In the genomic region with DNA sequence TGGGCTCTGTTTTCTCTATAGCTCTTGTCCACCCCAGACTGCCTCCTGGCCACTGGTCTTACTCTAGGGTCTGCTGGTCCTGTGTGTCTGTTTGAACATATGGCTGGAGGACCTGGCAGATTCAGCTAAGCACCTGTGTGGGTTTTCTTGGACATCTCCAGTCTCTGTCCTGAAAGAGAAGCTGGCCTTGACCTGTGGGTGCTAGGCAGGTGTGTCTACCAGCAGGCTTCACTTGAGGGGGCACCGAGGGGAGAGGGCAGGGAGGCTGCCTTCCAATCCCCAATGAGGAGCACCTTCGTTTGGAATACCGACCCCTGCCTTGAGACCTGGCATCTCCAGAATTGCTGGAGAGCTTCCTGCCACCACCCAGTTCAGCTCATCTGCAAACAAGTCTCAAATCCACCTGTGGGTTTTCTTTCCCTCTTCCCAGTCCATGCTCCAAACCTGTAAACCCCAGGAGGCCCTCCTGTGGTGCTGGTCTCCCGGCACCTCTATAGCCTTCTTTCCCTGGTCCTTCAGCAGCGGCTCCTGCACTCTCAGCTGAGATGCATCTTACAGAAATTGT, we compare ENCODE assay signal across 23 cellular contexts. TPM values are rescaled to one million over a fixed set of nuclear protein-coding genes. Genes with fewer than 3 reads are reported as not detected.
A peak's percentile ranks its signal among the peaks of the same experiment; 100 is the strongest.
DNase-seq lines count a peak whose midpoint lies in the region; ATAC-seq and TF ChIP-seq lines count a peak whose summit lies in the region.
"Had no signal": no experiment of that assay in that cellular context is flagged by ENCODE, and none has a peak within 500 bp of the region (broad histone marks: within the 10 kb centered on the region; RNA-seq: fewer than 3 reads in every experiment).

No MANE protein-coding gene starts in this region.

- H3K27me3 ChIP-seq in neutrophil (no peaks in the 10 kb centered on the region), upper lobe of right lung (no peaks in the 10 kb centered on the region)
- H3K27me3 ChIP-seq: heart left ventricle, upper lobe of left lung had no signal

- peak; percentile 9 for DNase-seq in activated T-cell treated with anti-CD3 and anti-CD28 coated beads, Interleukin-2, amount 50 U/mL, for 24 hours
- DNase-seq in activated T-cell treated with anti-CD3 and anti-CD28 coated beads, Interleukin-2, amount 50 U/mL, for 4 hours = no peak
- DNase-seq in RWPE1 (ENCODE audit: low spot score) (no peak), upper lobe of right lung (peak; percentile 36)
- DNase-seq: activated CD4-positive, alpha-beta T cell treated with anti-CD3 and anti-CD28 coated beads for 48 hours; activated naive CD4-positive, alpha-beta T cell treated with anti-CD3 and anti-CD28 coated beads for 36 hours; activated T-cell treated with anti-CD3 and anti-CD28 coated beads for 4 hours; central memory CD4-positive, alpha-beta T cell; DND-41; mucosa of descending colon; NCI-H187 treated with DMSO at 0.1 percent for 48 hours; nephron progenitor cell; stimulated activated CD4-positive, alpha-beta T cell treated with anti-CD3 and anti-CD28 coated beads, Interleukin-4, amount 100 ng/mL, for 1 hour; SW 1271 had no signal

- POLR2A ChIA-PET in RWPE1 (lab: Yijun Ruan, JAX; ENCODE audit: low non-redundant PET) = no interaction called here

- no peaks in the 10 kb centered on the region for H3K4me1 Mint-ChIP-seq in activated T-cell treated with anti-CD3 and anti-CD28 coated beads, Interleukin-2, amount 50 U/mL, for 24 hours (ENCODE audit: low read depth)
- H3K4me1 Mint-ChIP-seq in activated T-cell treated with anti-CD3 and anti-CD28 coated beads, Interleukin-2, amount 50 U/mL, for 4 hours (ENCODE audit: low read depth) = no peaks in the 10 kb centered on the region

- H3K36me3 ChIP-seq in neutrophil = no peaks in the 10 kb centered on the region
- no peaks in the 10 kb centered on the region for H3K36me3 ChIP-seq in upper lobe of right lung
- H3K36me3 ChIP-seq: heart left ventricle, upper lobe of left lung had no signal

- TF ChIP-seq POLR2A in GM18505 (IDR thresholded peaks at IDR 0.05; ENCODE audit: borderline replicate concordance, extremely low read depth, insufficient read depth, insufficient read length) = no peak

- H3K4me1 ChIP-seq in neutrophil (ENCODE audit: control insufficient read depth in 1 of 2, insufficient read depth in 1 of 2, low read depth in 1 of 2, low read length in 1 of 2) (peaks cover 69 to 74% of the 10 kb centered on the region in 2 experiments), upper lobe of right lung (peaks cover 14% of the 10 kb centered on the region)

- no peaks in the 10 kb centered on the region for H3K36me3 Mint-ChIP-seq in activated T-cell treated with anti-CD3 and anti-CD28 coated beads, Interleukin-2, amount 50 U/mL, for 24 hours (ENCODE audit: low read depth)
- H3K36me3 Mint-ChIP-seq in activated T-cell treated with anti-CD3 and anti-CD28 coated beads, Interleukin-2, amount 50 U/mL, for 4 hours (ENCODE audit: insufficient read depth) = no peaks in the 10 kb centered on the region

- TF ChIP-seq CTCF in RWPE1 (conservative IDR thresholded peaks at IDR 0.05; ENCODE audit: low read depth) (no peak), neutrophil (IDR thresholded peaks at IDR 0.05) (no peak), upper lobe of right lung (IDR thresholded peaks at IDR 0.05) (no peak)

- peaks cover 6% of the 10 kb centered on the region for H3K9me3 Mint-ChIP-seq in activated T-cell treated with anti-CD3 and anti-CD28 coated beads, Interleukin-2, amount 50 U/mL, for 24 hours
- H3K9me3 Mint-ChIP-seq in activated T-cell treated with anti-CD3 and anti-CD28 coated beads, Interleukin-2, amount 50 U/mL, for 4 hours = peaks cover 12% of the 10 kb centered on the region

- no peak overlapping the region for H3K27ac Mint-ChIP-seq in activated T-cell treated with anti-CD3 and anti-CD28 coated beads, Interleukin-2, amount 50 U/mL, for 24 hours
- H3K27ac Mint-ChIP-seq: activated naive CD4-positive, alpha-beta T cell treated with anti-CD3 and anti-CD28 coated beads for 36 hours; nephron progenitor cell; stimulated activated naive CD8-positive, alpha-beta T cell treated with anti-CD3 and anti-CD28 coated beads, Interleukin-15, Interleukin-2, amounts not matched to agents 100 ng/mL and 50 ng/mL, for 24 hours had no signal

- H3K4me3 Mint-ChIP-seq in activated T-cell treated with anti-CD3 and anti-CD28 coated beads, Interleukin-2, amount 50 U/mL, for 24 hours = no peak overlapping the region
- H3K4me3 Mint-ChIP-seq in activated T-cell treated with anti-CD3 and anti-CD28 coated beads, Interleukin-2, amount 50 U/mL, for 4 hours = no peak overlapping the region
- H3K4me3 Mint-ChIP-seq: activated naive CD4-positive, alpha-beta T cell treated with anti-CD3 and anti-CD28 coated beads for 36 hours; nephron progenitor cell; stimulated activated naive CD8-positive, alpha-beta T cell treated with anti-CD3 and anti-CD28 coated beads, Interleukin-15, Interleukin-2, amounts not matched to agents 100 ng/mL and 50 ng/mL, for 24 hours had no signal

- ATAC-seq in activated T-cell treated with anti-CD3 and anti-CD28 coated beads, Interleukin-2, amount 50 U/mL, for 4 hours = no peak
- no peak for ATAC-seq in upper lobe of right lung
- ATAC-seq in HG02642 (IDR thresholded peaks at IDR 0.05; ENCODE audit: poor library complexity, unreplicated experiment) = no peak
- no peak for ATAC-seq in GM18505 (IDR thresholded peaks at IDR 0.05; ENCODE audit: unreplicated experiment)
- no peak for ATAC-seq in GM21737 (IDR thresholded peaks at IDR 0.05; ENCODE audit: unreplicated experiment)

- H3K4me3 ChIP-seq in neutrophil (ENCODE audit: low read depth in 1 of 2, low read length in 1 of 2) (peak overlapping the region; percentile 15 to 50), upper lobe of right lung (no peak overlapping the region)
- H3K4me3 ChIP-seq: heart left ventricle, mucosa of descending colon, smooth muscle cell, upper lobe of left lung had no signal

- peaks cover 16% of the 10 kb centered on the region for H3K27me3 Mint-ChIP-seq in activated T-cell treated with anti-CD3 and anti-CD28 coated beads, Interleukin-2, amount 50 U/mL, for 24 hours
- peaks cover 5% of the 10 kb centered on the region for H3K27me3 Mint-ChIP-seq in activated T-cell treated with anti-CD3 and anti-CD28 coated beads, Interleukin-2, amount 50 U/mL, for 4 hours (ENCODE audit: low read depth)

- H3K9me3 ChIP-seq in neutrophil (no peaks in the 10 kb centered on the region), upper lobe of right lung (no peaks in the 10 kb centered on the region)
- H3K9me3 ChIP-seq: mucosa of descending colon, upper lobe of left lung had no signal

- intact Hi-C loops in upper lobe of right lung (cut with DNase I) = no loop called here

- peak overlapping the region; percentile 86 for H3K27ac ChIP-seq in RWPE1
- H3K27ac ChIP-seq in neutrophil = peak overlapping the region; percentile 77
- H3K27ac ChIP-seq in upper lobe of right lung = no peak overlapping the region
- H3K27ac ChIP-seq: epithelial cell of prostate, upper lobe of left lung had no signal

- CTCF ChIA-PET in RWPE1 (lab: Yijun Ruan, JAX) = interaction anchor here (0.7 kb wide), 1 partner anchor 27 kb away, joined by 3 read pairs; no protein-coding TSS in a partner anchor

RNA-seq across cellular contexts. Expression of gene HTRA3, which starts 45.2 kb away (rescaled TPM):
- not detected for total RNA-seq in activated T-cell treated with anti-CD3 and anti-CD28 coated beads, Interleukin-2, amount 50 U/mL, for 4 hours
- 25.0 TPM for total RNA-seq in upper lobe of right lung
- total RNA-seq: activated naive CD4-positive, alpha-beta T cell treated with anti-CD3 and anti-CD28 coated beads for 36 hours had no signal

Comparison
In these comparisons a context has a peak if more than half of its experiments do, and no peak if none do; other contexts are left out.
1. DNase-seq: peak in activated T-cell treated with anti-CD3 and anti-CD28 coated beads, Interleukin-2, amount 50 U/mL, for 24 hours (single experiment) and upper lobe of right lung (single experiment); none in activated T-cell treated with anti-CD3 and anti-CD28 coated beads, Interleukin-2, amount 50 U/mL, for 4 hours (single experiment) and RWPE1 (single experiment).
2. RNA of gene HTRA3, which starts 45.2 kb away (total RNA-seq): 25.0 TPM in upper lobe of right lung (single experiment); not detected in activated T-cell treated with anti-CD3 and anti-CD28 coated beads, Interleukin-2, amount 50 U/mL, for 4 hours; every median in the first group is over 10 times any median in the second.